Comparison of ENCODE assay signal across 1 cellular context in the genomic region with DNA sequence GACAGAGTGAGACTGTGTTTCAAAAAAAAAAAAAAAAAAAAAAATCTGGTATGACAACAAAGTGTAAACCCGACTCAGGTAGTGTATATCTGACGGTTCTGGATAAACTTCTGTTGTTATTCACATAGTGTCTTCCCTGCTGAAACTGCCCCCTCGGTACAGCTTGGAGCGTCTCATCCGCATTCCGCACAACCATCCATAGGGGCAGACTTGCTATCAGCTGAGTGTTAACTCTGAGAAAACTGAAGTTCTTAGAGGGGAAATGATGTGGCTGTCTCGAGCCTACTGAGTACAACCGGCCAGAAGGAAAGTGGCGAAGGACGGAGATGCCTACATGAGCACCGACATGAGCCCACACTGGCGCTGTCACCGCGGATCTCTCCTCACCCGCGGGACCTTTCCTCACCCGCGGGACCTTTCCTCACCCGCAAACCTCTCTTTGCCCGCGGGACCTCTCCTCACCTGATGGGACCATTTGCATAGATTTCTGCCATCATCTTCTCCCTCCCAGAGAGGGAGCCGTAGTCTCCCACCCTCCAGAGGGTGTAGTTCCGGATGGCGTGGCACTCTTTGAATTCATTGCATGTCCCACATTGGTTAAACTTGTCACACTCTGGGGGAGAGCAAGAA.
TF ChIP-seq lines count a peak whose summit lies in the region.

No MANE protein-coding gene starts in this region.

TF ChIP-seq in neural cell, 6 proteins besides CTCF, POLR2A, EP300 and RAD21 (continued from another document):
- TF ChIP-seq, protein P1, sequence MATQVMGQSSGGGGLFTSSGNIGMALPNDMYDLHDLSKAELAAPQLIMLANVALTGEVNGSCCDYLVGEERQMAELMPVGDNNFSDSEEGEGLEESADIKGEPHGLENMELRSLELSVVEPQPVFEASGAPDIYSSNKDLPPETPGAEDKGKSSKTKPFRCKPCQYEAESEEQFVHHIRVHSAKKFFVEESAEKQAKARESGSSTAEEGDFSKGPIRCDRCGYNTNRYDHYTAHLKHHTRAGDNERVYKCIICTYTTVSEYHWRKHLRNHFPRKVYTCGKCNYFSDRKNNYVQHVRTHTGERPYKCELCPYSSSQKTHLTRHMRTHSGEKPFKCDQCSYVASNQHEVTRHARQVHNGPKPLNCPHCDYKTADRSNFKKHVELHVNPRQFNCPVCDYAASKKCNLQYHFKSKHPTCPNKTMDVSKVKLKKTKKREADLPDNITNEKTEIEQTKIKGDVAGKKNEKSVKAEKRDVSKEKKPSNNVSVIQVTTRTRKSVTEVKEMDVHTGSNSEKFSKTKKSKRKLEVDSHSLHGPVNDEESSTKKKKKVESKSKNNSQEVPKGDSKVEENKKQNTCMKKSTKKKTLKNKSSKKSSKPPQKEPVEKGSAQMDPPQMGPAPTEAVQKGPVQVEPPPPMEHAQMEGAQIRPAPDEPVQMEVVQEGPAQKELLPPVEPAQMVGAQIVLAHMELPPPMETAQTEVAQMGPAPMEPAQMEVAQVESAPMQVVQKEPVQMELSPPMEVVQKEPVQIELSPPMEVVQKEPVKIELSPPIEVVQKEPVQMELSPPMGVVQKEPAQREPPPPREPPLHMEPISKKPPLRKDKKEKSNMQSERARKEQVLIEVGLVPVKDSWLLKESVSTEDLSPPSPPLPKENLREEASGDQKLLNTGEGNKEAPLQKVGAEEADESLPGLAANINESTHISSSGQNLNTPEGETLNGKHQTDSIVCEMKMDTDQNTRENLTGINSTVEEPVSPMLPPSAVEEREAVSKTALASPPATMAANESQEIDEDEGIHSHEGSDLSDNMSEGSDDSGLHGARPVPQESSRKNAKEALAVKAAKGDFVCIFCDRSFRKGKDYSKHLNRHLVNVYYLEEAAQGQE (IDR thresholded peaks at IDR 0.05; ENCODE audit: borderline replicate concordance): no peak
- TF ChIP-seq SMC3 (conservative IDR thresholded peaks at IDR 0.05; ENCODE audit: poor library complexity): no peak
